In the genomic region with DNA sequence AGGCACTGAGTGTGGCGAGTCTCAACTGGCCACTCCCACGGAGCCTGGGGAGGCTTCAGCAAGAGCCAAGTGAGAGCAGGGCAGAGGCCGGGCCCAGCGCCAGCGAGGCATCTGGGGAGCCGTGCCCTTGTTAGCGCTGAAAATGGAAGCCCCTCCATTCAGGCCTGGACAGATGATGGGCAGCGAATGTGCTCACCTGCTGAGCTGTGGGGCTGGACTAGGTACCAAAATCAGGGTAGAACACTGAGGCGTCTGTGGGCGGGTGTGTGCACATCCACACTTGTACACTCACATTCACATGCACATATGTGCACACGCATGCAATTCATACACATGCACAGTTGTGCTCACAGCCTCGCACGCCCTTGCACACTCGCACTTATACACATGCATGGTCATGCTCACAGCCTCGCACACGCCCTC, we compare ENCODE assay signal across 18 cellular contexts. TPM values are rescaled to one million over a fixed set of nuclear protein-coding genes. Genes with fewer than 3 reads are reported as not detected.
DNase-seq lines count a peak whose midpoint lies in the region; ATAC-seq and TF ChIP-seq lines count a peak whose summit lies in the region.
"Had no signal": no experiment of that assay in that cellular context is flagged by ENCODE, and none has a peak within 500 bp of the region (broad histone marks: within the 10 kb centered on the region; RNA-seq: fewer than 3 reads in every experiment).

No MANE protein-coding gene starts in this region.

- POLR2A ChIA-PET in MCF 10A (lab: Yijun Ruan, JAX), result interaction anchor here (0.5 kb wide), 1 partner anchor 21 kb away, joined by 3 read pairs; the partner anchor contains the start of gene NAXD

- CTCF ChIA-PET in MCF 10A (lab: Yijun Ruan, JAX), result interaction anchor here (0.7 to 1.4 kb wide), 2 partner anchors 42 to 439 kb away, joined by 3 to 5 read pairs; no protein-coding TSS in a partner anchor

- H3K27ac Mint-ChIP-seq in activated T-cell treated with anti-CD3 and anti-CD28 coated beads, Interleukin-2, amount 50 U/mL, for 72 hours, result no peak overlapping the region
- no peak overlapping the region for H3K27ac Mint-ChIP-seq in MCF 10A (ENCODE audit: low read depth, unreplicated experiment)
- H3K27ac Mint-ChIP-seq: CD8-positive, alpha-beta memory T cell had no signal

- ATAC-seq in activated T-cell treated with anti-CD3 and anti-CD28 coated beads, Interleukin-2, amount 50 U/mL, for 72 hours (replicated peaks in 1 of 2), result peak; percentile 7 to 20
- ATAC-seq in HG02571 (IDR thresholded peaks at IDR 0.05; ENCODE audit: unreplicated experiment), result no peak

- intact Hi-C loops in MCF 10A (cut with micrococcal nuclease), result no loop called here

- no peak for TF ChIP-seq CTCF in VCaP (conservative IDR thresholded peaks at IDR 0.05)
- TF ChIP-seq CTCF in MCF 10A (IDR thresholded peaks at IDR 0.05; ENCODE audit: unreplicated experiment), result no peak

- H3K36me3 Mint-ChIP-seq in activated T-cell treated with anti-CD3 and anti-CD28 coated beads, Interleukin-2, amount 50 U/mL, for 72 hours (ENCODE audit: insufficient read depth in 2 of 2), result peaks cover 2 to 8% of the 10 kb centered on the region in 2 donors
- H3K36me3 Mint-ChIP-seq in MCF 10A (ENCODE audit: insufficient read depth, unreplicated experiment), result peaks cover 88% of the 10 kb centered on the region

- peak overlapping the region; percentile 38 for H3K27ac ChIP-seq in VCaP
- H3K27ac ChIP-seq: C4-2B, GM23248 had no signal

- BruUV-seq in MCF 10A (replicated peaks; lab: Mats Ljungman, UMichigan), result no TSS peak

- DNase-seq in activated T-cell treated with anti-CD3 and anti-CD28 coated beads, Interleukin-2, amount 50 U/mL, for 72 hours, result no peak
- no peak for DNase-seq in activated T-cell treated with anti-CD3 and anti-CD28 coated beads, Interleukin-2, amount 50 U/mL, for 1 hour
- DNase-seq in mesenteric fat pad (ENCODE audit: low spot score) (peak; percentile 87), GM03348 (ENCODE audit: low spot score) (no peak), MCF 10A (ENCODE audit: unreplicated experiment) (no peak)
- DNase-seq: CD8-positive, alpha-beta memory T cell; EL; GF-D8; GM23248; Kasumi-1; MG63; NCI-H2107; NCI-H2227 treated with DMSO at 0.1 percent for 48 hours; OCI-M1; Right ventricle myocardium superior had no signal

- H3K4me3 Mint-ChIP-seq in activated T-cell treated with anti-CD3 and anti-CD28 coated beads, Interleukin-2, amount 50 U/mL, for 72 hours, result no peak overlapping the region
- no peak overlapping the region for H3K4me3 Mint-ChIP-seq in MCF 10A (ENCODE audit: unreplicated experiment)
- H3K4me3 Mint-ChIP-seq: CD8-positive, alpha-beta memory T cell had no signal

- H3K4me1 Mint-ChIP-seq in activated T-cell treated with anti-CD3 and anti-CD28 coated beads, Interleukin-2, amount 50 U/mL, for 72 hours (ENCODE audit: low read depth), result no peaks in the 10 kb centered on the region
- H3K4me1 Mint-ChIP-seq in MCF 10A (ENCODE audit: insufficient read depth, unreplicated experiment), result no peaks in the 10 kb centered on the region

- H3K27me3 Mint-ChIP-seq in activated T-cell treated with anti-CD3 and anti-CD28 coated beads, Interleukin-2, amount 50 U/mL, for 72 hours (ENCODE audit: low read depth), result no peaks in the 10 kb centered on the region
- no peaks in the 10 kb centered on the region for H3K27me3 Mint-ChIP-seq in MCF 10A (ENCODE audit: insufficient read depth, unreplicated experiment)
- H3K27me3 Mint-ChIP-seq: CD8-positive, alpha-beta memory T cell had no signal

- H3K9me3 Mint-ChIP-seq in activated T-cell treated with anti-CD3 and anti-CD28 coated beads, Interleukin-2, amount 50 U/mL, for 72 hours, result no peaks in the 10 kb centered on the region
- H3K9me3 Mint-ChIP-seq in MCF 10A (ENCODE audit: unreplicated experiment), result no peaks in the 10 kb centered on the region
- H3K9me3 Mint-ChIP-seq: CD8-positive, alpha-beta memory T cell had no signal

RNA-seq across cellular contexts. Expression of gene NAXD, which starts 20.7 kb away (rescaled TPM):
- total RNA-seq in activated T-cell treated with anti-CD3 and anti-CD28 coated beads, Interleukin-2, amount 50 U/mL, for 72 hours, result 10 to 100 TPM; 27.4 to 29.4 TPM
- total RNA-seq in mesenteric fat pad (20.1 TPM), MCF 10A (2022) (27.7 and 28.3 TPM in 2 replicates)
